ENCODE assay signal across 8 cellular contexts in genomic region chr5:173328896-173329369, GRCh38. TPM values are rescaled to one million over a fixed set of nuclear protein-coding genes. Genes with fewer than 3 reads are reported as not detected.
A peak's percentile ranks its signal among the peaks of the same experiment; 100 is the strongest.
DNase-seq lines count a peak whose midpoint lies in the region; ATAC-seq and TF ChIP-seq lines count a peak whose summit lies in the region.

No MANE protein-coding gene starts in this region.

- H3K27ac Mint-ChIP-seq in CD14-positive monocyte, result no peak overlapping the region

- H3K36me3 Mint-ChIP-seq in CD14-positive monocyte, result peaks cover 0 to 1% of the 10 kb centered on the region in 2 donors

- peak; percentile 77 for DNase-seq in activated CD8-positive, alpha-beta memory T cell treated with anti-CD3 and anti-CD28 coated beads, Interleukin-2, amount 50 U/mL, for 48 hours
- no peak for DNase-seq in activated CD8-positive, alpha-beta memory T cell treated with anti-CD3 and anti-CD28 coated beads for 24 hours
- DNase-seq in OCI-M1 (lab: John Stamatoyannopoulos, UW) (peak; percentile 10), coronary artery (ENCODE audit: low spot score) (no peak), myocyte (ENCODE audit: low read depth) (peak; percentile 70), CD14-positive monocyte (ENCODE audit: low spot score) (no peak)

- TF ChIP-seq CTCF in coronary artery (IDR thresholded peaks at IDR 0.05), result no peak
- no peak for TF ChIP-seq CTCF in CD14-positive monocyte (IDR thresholded peaks at IDR 0.05)

- peaks cover 83 to 88% (median 84%) of the 10 kb centered on the region in 3 donors for H3K27me3 Mint-ChIP-seq in CD14-positive monocyte (ENCODE audit: low read depth in 3 of 3)

- ATAC-seq in GM21786 (IDR thresholded peaks at IDR 0.05; ENCODE audit: unreplicated experiment), result no peak
- no peak for ATAC-seq in HG03025 (IDR thresholded peaks at IDR 0.05; ENCODE audit: low FRiP score, unreplicated experiment)

- H3K9me3 Mint-ChIP-seq in CD14-positive monocyte, result peaks cover 0 to 20% (median 14%) of the 10 kb centered on the region in 7 donors

- intact Hi-C loops in CD14-positive monocyte (cut with micrococcal nuclease), result no loop called here

- peak overlapping the region in 1 of 2 donors; percentile 21 for H3K27ac ChIP-seq in coronary artery

- peaks cover 34% of the 10 kb centered on the region for H3K4me1 Mint-ChIP-seq in CD14-positive monocyte

- peak overlapping the region in 1 of 2 donors; percentile 93 for H3K4me3 Mint-ChIP-seq in CD14-positive monocyte

- peak overlapping the region; percentile 71 for H3K4me3 ChIP-seq in coronary artery

RNA-seq across cellular contexts. Expression of gene STC2, which starts 0.7 kb away (rescaled TPM):
- total RNA-seq in myocyte, result 482 and 489 TPM in 2 replicates
- polyA plus RNA-seq in myocyte (2012), result 203 TPM
- polyA plus RNA-seq in CD14-positive monocyte, result not detected

Comparison
In these comparisons a context has a peak if more than half of its experiments do, and no peak if none do; other contexts are left out.
1. DNase-seq: peak in activated CD8-positive, alpha-beta memory T cell treated with anti-CD3 and anti-CD28 coated beads, Interleukin-2, amount 50 U/mL, for 48 hours (single experiment), OCI-M1 (single experiment) and myocyte (single experiment); none in activated CD8-positive, alpha-beta memory T cell treated with anti-CD3 and anti-CD28 coated beads for 24 hours (single experiment), coronary artery (single experiment) and CD14-positive monocyte (single experiment).